In genomic region chr1:229280037-229280828, GRCh38 we compare ENCODE assay signal across 2 cellular contexts.
TF ChIP-seq lines count a peak whose summit lies in the region.

No MANE protein-coding gene starts in this region.

TF ChIP-seq in HEK293, 187 proteins besides CTCF, POLR2A, EP300 and RAD21 (continued from another document and continues in another):
- TF ChIP-seq, protein P1, sequence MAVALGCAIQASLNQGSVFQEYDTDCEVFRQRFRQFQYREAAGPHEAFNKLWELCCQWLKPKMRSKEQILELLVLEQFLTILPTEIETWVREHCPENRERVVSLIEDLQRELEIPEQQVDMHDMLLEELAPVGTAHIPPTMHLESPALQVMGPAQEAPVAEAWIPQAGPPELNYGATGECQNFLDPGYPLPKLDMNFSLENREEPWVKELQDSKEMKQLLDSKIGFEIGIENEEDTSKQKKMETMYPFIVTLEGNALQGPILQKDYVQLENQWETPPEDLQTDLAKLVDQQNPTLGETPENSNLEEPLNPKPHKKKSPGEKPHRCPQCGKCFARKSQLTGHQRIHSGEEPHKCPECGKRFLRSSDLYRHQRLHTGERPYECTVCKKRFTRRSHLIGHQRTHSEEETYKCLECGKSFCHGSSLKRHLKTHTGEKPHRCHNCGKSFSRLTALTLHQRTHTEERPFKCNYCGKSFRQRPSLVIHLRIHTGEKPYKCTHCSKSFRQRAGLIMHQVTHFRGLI (tag by site-specific recombination; IDR thresholded peaks at IDR 0.05), result no peak
- TF ChIP-seq ZNF114 (tag by site-specific recombination; IDR thresholded peaks at IDR 0.05), result no peak
- TF ChIP-seq GFI1B (tag by site-specific recombination; IDR thresholded peaks at IDR 0.05), result no peak
- TF ChIP-seq ZFP41 (tag by site-specific recombination; IDR thresholded peaks at IDR 0.05; ENCODE audit: borderline replicate concordance), result no peak
- no peak for TF ChIP-seq BCL11A (tag by site-specific recombination; IDR thresholded peaks at IDR 0.05; ENCODE audit: low read depth)
- peak; percentile 20; the same call in 1 of the 2 replicates for TF ChIP-seq ZNF366 (tag by site-specific recombination; conservative IDR thresholded peaks at IDR 0.05)
- 0 out of 2 replicates have a peak, but pooled peaks have one; percentile 20 for TF ChIP-seq ZFP37 (tag by site-specific recombination; IDR thresholded peaks at IDR 0.05)
- TF ChIP-seq ZNF354C (tag by site-specific recombination; IDR thresholded peaks at IDR 0.05; ENCODE audit: borderline replicate concordance, low read depth), result no peak
- TF ChIP-seq ZNF544 (tag by site-specific recombination; IDR thresholded peaks at IDR 0.05), result no peak
- no peak for TF ChIP-seq ZFHX2 (tag by site-specific recombination; conservative IDR thresholded peaks at IDR 0.05)
- TF ChIP-seq ZBTB17 (tag by site-specific recombination; IDR thresholded peaks at IDR 0.05), result peak; percentile 67; the same call in 1 of the 2 replicates
- TF ChIP-seq SP2 (tag by site-specific recombination; IDR thresholded peaks at IDR 0.05), result no peak
- TF ChIP-seq, protein P2, sequence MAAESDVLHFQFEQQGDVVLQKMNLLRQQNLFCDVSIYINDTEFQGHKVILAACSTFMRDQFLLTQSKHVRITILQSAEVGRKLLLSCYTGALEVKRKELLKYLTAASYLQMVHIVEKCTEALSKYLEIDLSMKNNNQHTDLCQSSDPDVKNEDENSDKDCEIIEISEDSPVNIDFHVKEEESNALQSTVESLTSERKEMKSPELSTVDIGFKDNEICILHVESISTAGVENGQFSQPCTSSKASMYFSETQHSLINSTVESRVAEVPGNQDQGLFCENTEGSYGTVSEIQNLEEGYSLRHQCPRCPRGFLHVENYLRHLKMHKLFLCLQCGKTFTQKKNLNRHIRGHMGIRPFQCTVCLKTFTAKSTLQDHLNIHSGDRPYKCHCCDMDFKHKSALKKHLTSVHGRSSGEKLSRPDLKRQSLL (tag by site-specific recombination; IDR thresholded peaks at IDR 0.05), result no peak
- TF ChIP-seq, protein P3, sequence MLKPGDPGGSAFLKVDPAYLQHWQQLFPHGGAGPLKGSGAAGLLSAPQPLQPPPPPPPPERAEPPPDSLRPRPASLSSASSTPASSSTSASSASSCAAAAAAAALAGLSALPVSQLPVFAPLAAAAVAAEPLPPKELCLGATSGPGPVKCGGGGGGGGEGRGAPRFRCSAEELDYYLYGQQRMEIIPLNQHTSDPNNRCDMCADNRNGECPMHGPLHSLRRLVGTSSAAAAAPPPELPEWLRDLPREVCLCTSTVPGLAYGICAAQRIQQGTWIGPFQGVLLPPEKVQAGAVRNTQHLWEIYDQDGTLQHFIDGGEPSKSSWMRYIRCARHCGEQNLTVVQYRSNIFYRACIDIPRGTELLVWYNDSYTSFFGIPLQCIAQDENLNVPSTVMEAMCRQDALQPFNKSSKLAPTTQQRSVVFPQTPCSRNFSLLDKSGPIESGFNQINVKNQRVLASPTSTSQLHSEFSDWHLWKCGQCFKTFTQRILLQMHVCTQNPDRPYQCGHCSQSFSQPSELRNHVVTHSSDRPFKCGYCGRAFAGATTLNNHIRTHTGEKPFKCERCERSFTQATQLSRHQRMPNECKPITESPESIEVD (tag by site-specific recombination; IDR thresholded peaks at IDR 0.05), result peak; percentile 84
- TF ChIP-seq ZNF626 (tag by site-specific recombination; IDR thresholded peaks at IDR 0.05), result no peak
- no peak for TF ChIP-seq ZNF513 (tag by site-specific recombination; IDR thresholded peaks at IDR 0.05)
- TF ChIP-seq KLF10 (tag by site-specific recombination; IDR thresholded peaks at IDR 0.05), result no peak
- TF ChIP-seq, protein P4, sequence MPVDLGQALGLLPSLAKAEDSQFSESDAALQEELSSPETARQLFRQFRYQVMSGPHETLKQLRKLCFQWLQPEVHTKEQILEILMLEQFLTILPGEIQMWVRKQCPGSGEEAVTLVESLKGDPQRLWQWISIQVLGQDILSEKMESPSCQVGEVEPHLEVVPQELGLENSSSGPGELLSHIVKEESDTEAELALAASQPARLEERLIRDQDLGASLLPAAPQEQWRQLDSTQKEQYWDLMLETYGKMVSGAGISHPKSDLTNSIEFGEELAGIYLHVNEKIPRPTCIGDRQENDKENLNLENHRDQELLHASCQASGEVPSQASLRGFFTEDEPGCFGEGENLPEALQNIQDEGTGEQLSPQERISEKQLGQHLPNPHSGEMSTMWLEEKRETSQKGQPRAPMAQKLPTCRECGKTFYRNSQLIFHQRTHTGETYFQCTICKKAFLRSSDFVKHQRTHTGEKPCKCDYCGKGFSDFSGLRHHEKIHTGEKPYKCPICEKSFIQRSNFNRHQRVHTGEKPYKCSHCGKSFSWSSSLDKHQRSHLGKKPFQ (tag by site-specific recombination; IDR thresholded peaks at IDR 0.05), result no peak
- TF ChIP-seq ZBTB26 (tag by site-specific recombination; optimal IDR thresholded peaks at IDR 0.05), result no peak
- no peak for TF ChIP-seq KLF16 (tag by site-specific recombination; IDR thresholded peaks at IDR 0.05)
- no peak for TF ChIP-seq MZF1 (tag by site-specific recombination; IDR thresholded peaks at IDR 0.05; ENCODE audit: borderline replicate concordance)
- TF ChIP-seq ZNF660 (tag by site-specific recombination; IDR thresholded peaks at IDR 0.05), result no peak
- no peak for TF ChIP-seq ZBTB7A (tag by site-specific recombination; IDR thresholded peaks at IDR 0.05; ENCODE audit: low read depth)
- TF ChIP-seq SALL2 (tag by site-specific recombination; IDR thresholded peaks at IDR 0.05; ENCODE audit: borderline replicate concordance), result no peak

TF ChIP-seq in SK-N-SH treated with all-trans-retinoic acid at 6 μM for 48 hours, 23 proteins besides CTCF, POLR2A, EP300 and RAD21 (continued from another document):
- TF ChIP-seq TSHZ2 (CRISPR knock-in tag; IDR thresholded peaks at IDR 0.05) (no peak), ZC3H10 (CRISPR knock-in tag; IDR thresholded peaks at IDR 0.05) (no peak), CSRNP3 (CRISPR knock-in tag; IDR thresholded peaks at IDR 0.05) (no peak), OSR1 (CRISPR knock-in tag; IDR thresholded peaks at IDR 0.05) (no peak), SNAI2 (CRISPR knock-in tag; IDR thresholded peaks at IDR 0.05) (no peak), PPARA (CRISPR knock-in tag; IDR thresholded peaks at IDR 0.05; ENCODE audit: borderline replicate concordance) (no peak), ARNTL (CRISPR knock-in tag; IDR thresholded peaks at IDR 0.05; ENCODE audit: borderline replicate concordance, low read depth) (no peak), CSDC2 (CRISPR knock-in tag; IDR thresholded peaks at IDR 0.05) (no peak), CREB5 (CRISPR knock-in tag; IDR thresholded peaks at IDR 0.05; ENCODE audit: low read depth) (no peak), ZFP30 (CRISPR knock-in tag; IDR thresholded peaks at IDR 0.05) (no peak), TCF4 (CRISPR knock-in tag; IDR thresholded peaks at IDR 0.05; ENCODE audit: borderline replicate concordance) (no peak), ZNF565 (CRISPR knock-in tag; conservative IDR thresholded peaks at IDR 0.05; ENCODE audit: low read depth) (no peak)
